ENCODE assay signal across 9 cellular contexts in genomic region chr7:47576031-47576908, GRCh38. TPM values are rescaled to one million over a fixed set of nuclear protein-coding genes. Genes with fewer than 3 reads are reported as not detected.
DNase-seq lines count a peak whose midpoint lies in the region; ATAC-seq and TF ChIP-seq lines count a peak whose summit lies in the region.
"Had no signal": no experiment of that assay in that cellular context is flagged by ENCODE, and none has a peak within 500 bp of the region (broad histone marks: within the 10 kb centered on the region; RNA-seq: fewer than 3 reads in every experiment).

No MANE protein-coding gene starts in this region.

- TF ChIP-seq CTCF in osteoblast (IDR thresholded peaks at IDR 0.05; ENCODE audit: extremely low read depth, low read depth, low read length), result no peak

- peaks cover 76% of the 10 kb centered on the region for H3K79me2 ChIP-seq in osteoblast (ENCODE audit: insufficient read depth, low read length)

- no peak overlapping the region for H3K4me3 ChIP-seq in osteoblast (ENCODE audit: insufficient read depth, low read length)

- peak overlapping the region; percentile 87 for H3K27ac ChIP-seq in osteoblast (ENCODE audit: low read depth, low read length)

- H4K20me1 ChIP-seq in osteoblast (ENCODE audit: insufficient read depth, low read length), result no peaks in the 10 kb centered on the region

- peaks cover 23% of the 10 kb centered on the region for H3K36me3 ChIP-seq in osteoblast (ENCODE audit: insufficient read depth, low read length)

- H3K27me3 ChIP-seq in osteoblast (ENCODE audit: insufficient read depth, low read length), result no peaks in the 10 kb centered on the region

- peaks cover 76% of the 10 kb centered on the region for H3K4me1 ChIP-seq in osteoblast (ENCODE audit: insufficient read depth, low read length)

- H3K4me2 ChIP-seq in osteoblast (ENCODE audit: insufficient read depth, low read length), result peak overlapping the region; percentile 55

- H2AFZ ChIP-seq in osteoblast (ENCODE audit: low read length), result no peak overlapping the region

- DNase-seq in DMS53 (lab: John Stamatoyannopoulos, UW), result peak; percentile 93
- peak; percentile 22 to 36 for DNase-seq in NOMO-1 (lab: John Stamatoyannopoulos, UW; ENCODE audit: unreplicated experiment in 2 of 2)
- DNase-seq in osteoblast (ENCODE audit: insufficient read length, low spot score, missing footprints), result peak; percentile 92
- DNase-seq in AML-193 (lab: John Stamatoyannopoulos, UW), result no peak
- no peak for DNase-seq in stimulated activated naive CD4-positive, alpha-beta T cell treated with Interleukin-2 at 50 U/mL for 16 hours (lab: John Stamatoyannopoulos, UW)
- DNase-seq: NCI-H1417 treated with DMSO at 0.1 percent for 48 hours had no signal

- H3K9me3 ChIP-seq in osteoblast (ENCODE audit: low read depth, low read length), result no peaks in the 10 kb centered on the region

- peak; percentile 14 for ATAC-seq in esophagus mucosa
- ATAC-seq in HG02970 (IDR thresholded peaks at IDR 0.05; ENCODE audit: low FRiP score, unreplicated experiment), result no peak
- ATAC-seq in GM21576 (IDR thresholded peaks at IDR 0.05; ENCODE audit: unreplicated experiment), result no peak

RNA-seq across cellular contexts. Expression of gene TNS3, which starts 5.6 kb away (rescaled TPM):
- total RNA-seq in esophagus mucosa, result 4.6 TPM
- 67.3 and 88.1 TPM in 2 replicates for total RNA-seq in osteoblast

Comparison
In these comparisons a context has a peak if more than half of its experiments do, and no peak if none do; other contexts are left out.
1. DNase-seq: peak in DMS53 (single experiment), NOMO-1 (2 of 2) and osteoblast (single experiment); none in AML-193 (0 of 2) and stimulated activated naive CD4-positive, alpha-beta T cell treated with Interleukin-2 at 50 U/mL for 16 hours (single experiment).
2. RNA of gene TNS3, which starts 5.6 kb away (total RNA-seq): 67.3 to 88.1 TPM in osteoblast; 4.6 TPM in esophagus mucosa (single experiment); every median in the first group is over 10 times any median in the second.